13 cellular contexts compared by ENCODE assay signal in genomic region chr22:42217019-42217751, GRCh38. TPM values are rescaled to one million over a fixed set of nuclear protein-coding genes. Genes with fewer than 3 reads are reported as not detected.
DNase-seq lines count a peak whose midpoint lies in the region; ATAC-seq and TF ChIP-seq lines count a peak whose summit lies in the region.
"Had no signal": no experiment of that assay in that cellular context is flagged by ENCODE, and none has a peak within 500 bp of the region (broad histone marks: within the 10 kb centered on the region; RNA-seq: fewer than 3 reads in every experiment).

No MANE protein-coding gene starts in this region.

- H3K4me1 Mint-ChIP-seq in WTC11 = peaks cover 41% of the 10 kb centered on the region
- H3K4me1 Mint-ChIP-seq in stimulated activated naive B cell treated with anti-CD40 and anti-IgM and Interleukin-4, amounts not matched to agents 10 μg/mL and 1 μg/mL and 100 μg/mL, for 72 hours = peaks cover 40 to 41% of the 10 kb centered on the region in 2 donors

- H3K36me3 Mint-ChIP-seq in WTC11 = peaks cover 30% of the 10 kb centered on the region
- peaks cover 28 to 36% of the 10 kb centered on the region in 2 donors for H3K36me3 Mint-ChIP-seq in stimulated activated naive B cell treated with anti-CD40 and anti-IgM and Interleukin-4, amounts not matched to agents 10 μg/mL and 1 μg/mL and 100 μg/mL, for 72 hours

- H3K4me3 ChIP-seq in fibroblast of villous mesenchyme (ENCODE audit: low read depth, low read length) = no peak overlapping the region
- H3K4me3 ChIP-seq: lung, upper lobe of left lung had no signal

- DNase-seq in activated naive CD4-positive, alpha-beta T cell treated with Interleukin-2 at 50 U/mL for 16 hours = peak; percentile 24
- no peak for DNase-seq in activated naive CD4-positive, alpha-beta T cell (lab: John Stamatoyannopoulos, UW)
- DNase-seq in WTC11 (ENCODE audit: low spot score) (no peak), fibroblast of villous mesenchyme (ENCODE audit: low read depth) (peak; percentile 16), T1000 (lab: John Stamatoyannopoulos, UW) (no peak), iPS-NIHi11 (ENCODE audit: low spot score) (no peak), NCI-H1417 treated with DMSO at 0.1 percent for 48 hours (lab: John Stamatoyannopoulos, UW) (no peak)
- no peak for DNase-seq in stimulated activated naive B cell treated with anti-CD40 and anti-IgM and Interleukin-4, amounts not matched to agents 10 μg/mL and 1 μg/mL and 100 μg/mL, for 72 hours
- DNase-seq: effector CD4-positive, alpha-beta T cell; NCI-H1048; NCI-H524; upper lobe of left lung had no signal

- no peaks in the 10 kb centered on the region for H3K27me3 Mint-ChIP-seq in WTC11 (ENCODE audit: low read depth)
- no peaks in the 10 kb centered on the region for H3K27me3 Mint-ChIP-seq in stimulated activated naive B cell treated with anti-CD40 and anti-IgM and Interleukin-4, amounts not matched to agents 10 μg/mL and 1 μg/mL and 100 μg/mL, for 72 hours

- no peak for TF ChIP-seq CTCF in WTC11 (IDR thresholded peaks at IDR 0.05)
- no peak for TF ChIP-seq CTCF in fibroblast of villous mesenchyme (IDR thresholded peaks at IDR 0.05; ENCODE audit: insufficient read depth, low read depth, low read length)

- H3K9me3 Mint-ChIP-seq in WTC11 = no peaks in the 10 kb centered on the region
- no peaks in the 10 kb centered on the region for H3K9me3 Mint-ChIP-seq in stimulated activated naive B cell treated with anti-CD40 and anti-IgM and Interleukin-4, amounts not matched to agents 10 μg/mL and 1 μg/mL and 100 μg/mL, for 72 hours

- CTCF ChIA-PET in WTC11 (lab: Charles Lee) = interaction anchor here (0.6 to 2.0 kb wide), 5 partner anchors 48 to 137 kb away, joined by 3 to 6 read pairs (median 4); no protein-coding TSS in a partner anchor

- 0 out of 2 replicates have a peak overlapping the region, but pooled peaks have one; percentile 0 for H3K4me3 Mint-ChIP-seq in WTC11
- H3K4me3 Mint-ChIP-seq in stimulated activated naive B cell treated with anti-CD40 and anti-IgM and Interleukin-4, amounts not matched to agents 10 μg/mL and 1 μg/mL and 100 μg/mL, for 72 hours = no peak overlapping the region

- H3K27ac Mint-ChIP-seq in WTC11 = peak overlapping the region; percentile 66
- peak overlapping the region; percentile 15 for H3K27ac Mint-ChIP-seq in stimulated activated naive B cell treated with anti-CD40 and anti-IgM and Interleukin-4, amounts not matched to agents 10 μg/mL and 1 μg/mL and 100 μg/mL, for 72 hours

- ATAC-seq in WTC11 = peak; percentile 25
- ATAC-seq in stimulated activated naive B cell treated with anti-CD40 and anti-IgM and Interleukin-4, amounts not matched to agents 10 μg/mL and 1 μg/mL and 100 μg/mL, for 72 hours (replicated peaks) = no peak

- POLR2A ChIA-PET in WTC11 (lab: Charles Lee) = interaction anchor here (0.5 kb wide), 1 partner anchor 222 kb away, joined by 4 read pairs; no protein-coding TSS in a partner anchor

TF ChIP-seq in WTC11, 78 proteins besides CTCF, POLR2A, EP300 and RAD21:
- TF ChIP-seq SMAD3 (CRISPR knock-in tag; IDR thresholded peaks at IDR 0.05; ENCODE audit: borderline replicate concordance) (no peak), ZNF232 (CRISPR knock-in tag; IDR thresholded peaks at IDR 0.05) (no peak), NR1H2 (CRISPR knock-in tag; IDR thresholded peaks at IDR 0.05) (no peak), ELF4 (CRISPR knock-in tag; IDR thresholded peaks at IDR 0.05; ENCODE audit: low read depth) (no peak), ZBTB21 (CRISPR knock-in tag; IDR thresholded peaks at IDR 0.05; ENCODE audit: borderline replicate concordance) (no peak), GABPB1 (CRISPR knock-in tag; IDR thresholded peaks at IDR 0.05) (no peak), JUN (CRISPR knock-in tag; IDR thresholded peaks at IDR 0.05) (no peak), ZNF416 (CRISPR knock-in tag; IDR thresholded peaks at IDR 0.05) (no peak), ZBTB43 (CRISPR knock-in tag; IDR thresholded peaks at IDR 0.05) (no peak), ZNF671 (CRISPR knock-in tag; IDR thresholded peaks at IDR 0.05) (no peak), JAZF1 (CRISPR knock-in tag; IDR thresholded peaks at IDR 0.05) (no peak), FOXJ3 (CRISPR knock-in tag; IDR thresholded peaks at IDR 0.05; ENCODE audit: borderline replicate concordance) (no peak), ZNF138 (CRISPR knock-in tag; conservative IDR thresholded peaks at IDR 0.05) (no peak), NR2C2 (CRISPR knock-in tag; IDR thresholded peaks at IDR 0.05) (no peak)
- TF ChIP-seq, protein P1, sequence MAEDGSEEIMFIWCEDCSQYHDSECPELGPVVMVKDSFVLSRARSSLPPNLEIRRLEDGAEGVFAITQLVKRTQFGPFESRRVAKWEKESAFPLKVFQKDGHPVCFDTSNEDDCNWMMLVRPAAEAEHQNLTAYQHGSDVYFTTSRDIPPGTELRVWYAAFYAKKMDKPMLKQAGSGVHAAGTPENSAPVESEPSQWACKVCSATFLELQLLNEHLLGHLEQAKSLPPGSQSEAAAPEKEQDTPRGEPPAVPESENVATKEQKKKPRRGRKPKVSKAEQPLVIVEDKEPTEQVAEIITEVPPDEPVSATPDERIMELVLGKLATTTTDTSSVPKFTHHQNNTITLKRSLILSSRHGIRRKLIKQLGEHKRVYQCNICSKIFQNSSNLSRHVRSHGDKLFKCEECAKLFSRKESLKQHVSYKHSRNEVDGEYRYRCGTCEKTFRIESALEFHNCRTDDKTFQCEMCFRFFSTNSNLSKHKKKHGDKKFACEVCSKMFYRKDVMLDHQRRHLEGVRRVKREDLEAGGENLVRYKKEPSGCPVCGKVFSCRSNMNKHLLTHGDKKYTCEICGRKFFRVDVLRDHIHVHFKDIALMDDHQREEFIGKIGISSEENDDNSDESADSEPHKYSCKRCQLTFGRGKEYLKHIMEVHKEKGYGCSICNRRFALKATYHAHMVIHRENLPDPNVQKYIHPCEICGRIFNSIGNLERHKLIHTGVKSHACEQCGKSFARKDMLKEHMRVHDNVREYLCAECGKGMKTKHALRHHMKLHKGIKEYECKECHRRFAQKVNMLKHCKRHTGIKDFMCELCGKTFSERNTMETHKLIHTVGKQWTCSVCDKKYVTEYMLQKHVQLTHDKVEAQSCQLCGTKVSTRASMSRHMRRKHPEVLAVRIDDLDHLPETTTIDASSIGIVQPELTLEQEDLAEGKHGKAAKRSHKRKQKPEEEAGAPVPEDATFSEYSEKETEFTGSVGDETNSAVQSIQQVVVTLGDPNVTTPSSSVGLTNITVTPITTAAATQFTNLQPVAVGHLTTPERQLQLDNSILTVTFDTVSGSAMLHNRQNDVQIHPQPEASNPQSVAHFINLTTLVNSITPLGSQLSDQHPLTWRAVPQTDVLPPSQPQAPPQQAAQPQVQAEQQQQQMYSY (CRISPR knock-in tag; IDR thresholded peaks at IDR 0.05) = no peak
- TF ChIP-seq, protein P2, sequence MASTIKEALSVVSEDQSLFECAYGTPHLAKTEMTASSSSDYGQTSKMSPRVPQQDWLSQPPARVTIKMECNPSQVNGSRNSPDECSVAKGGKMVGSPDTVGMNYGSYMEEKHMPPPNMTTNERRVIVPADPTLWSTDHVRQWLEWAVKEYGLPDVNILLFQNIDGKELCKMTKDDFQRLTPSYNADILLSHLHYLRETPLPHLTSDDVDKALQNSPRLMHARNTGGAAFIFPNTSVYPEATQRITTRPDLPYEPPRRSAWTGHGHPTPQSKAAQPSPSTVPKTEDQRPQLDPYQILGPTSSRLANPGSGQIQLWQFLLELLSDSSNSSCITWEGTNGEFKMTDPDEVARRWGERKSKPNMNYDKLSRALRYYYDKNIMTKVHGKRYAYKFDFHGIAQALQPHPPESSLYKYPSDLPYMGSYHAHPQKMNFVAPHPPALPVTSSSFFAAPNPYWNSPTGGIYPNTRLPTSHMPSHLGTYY (CRISPR knock-in tag; IDR thresholded peaks at IDR 0.05) = no peak
- TF ChIP-seq, protein P3, sequence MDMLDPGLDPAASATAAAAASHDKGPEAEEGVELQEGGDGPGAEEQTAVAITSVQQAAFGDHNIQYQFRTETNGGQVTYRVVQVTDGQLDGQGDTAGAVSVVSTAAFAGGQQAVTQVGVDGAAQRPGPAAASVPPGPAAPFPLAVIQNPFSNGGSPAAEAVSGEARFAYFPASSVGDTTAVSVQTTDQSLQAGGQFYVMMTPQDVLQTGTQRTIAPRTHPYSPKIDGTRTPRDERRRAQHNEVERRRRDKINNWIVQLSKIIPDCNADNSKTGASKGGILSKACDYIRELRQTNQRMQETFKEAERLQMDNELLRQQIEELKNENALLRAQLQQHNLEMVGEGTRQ (CRISPR knock-in tag; IDR thresholded peaks at IDR 0.05) = no peak

RNA-seq across cellular contexts. Expression of gene TCF20, which starts 53.3 kb away (rescaled TPM):
- total RNA-seq in WTC11 (2021) (68.6 to 77.0 TPM (median 74.3 TPM) in 3 replicates), fibroblast of villous mesenchyme (26.4 and 30.7 TPM in 2 replicates)

Comparison
In these comparisons a context has a peak if more than half of its experiments do, and no peak if none do; other contexts are left out.
1. DNase-seq: peak in activated naive CD4-positive, alpha-beta T cell treated with Interleukin-2 at 50 U/mL for 16 hours (single experiment) and fibroblast of villous mesenchyme (single experiment); none in activated naive CD4-positive, alpha-beta T cell (0 of 4), WTC11 (single experiment), stimulated activated naive B cell treated with anti-CD40 and anti-IgM and Interleukin-4, amounts not matched to agents 10 μg/mL and 1 μg/mL and 100 μg/mL, for 72 hours (single experiment), T1000 (single experiment), iPS-NIHi11 (single experiment) and NCI-H1417 treated with DMSO at 0.1 percent for 48 hours (single experiment).